1 cellular context compared by ENCODE assay signal in the genomic region with DNA sequence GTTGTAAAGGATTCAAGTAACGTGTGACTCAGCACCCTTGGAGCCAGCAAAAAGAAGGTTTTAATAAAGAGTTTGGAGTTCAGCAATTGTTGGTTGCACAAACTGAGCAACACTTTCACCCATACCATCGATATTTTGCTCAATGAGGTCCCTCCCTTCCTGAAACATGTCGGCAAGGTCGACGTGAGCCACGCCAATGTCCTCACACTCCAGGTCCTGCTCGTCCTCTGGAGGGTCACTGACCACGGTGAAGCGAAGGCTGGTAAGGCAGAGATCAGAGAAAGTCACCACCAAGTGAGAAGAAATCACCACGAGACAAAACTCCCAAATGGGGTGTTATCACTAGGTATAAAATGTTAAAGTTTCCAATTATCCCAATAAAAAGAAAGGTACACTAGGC.
TF ChIP-seq lines count a peak whose summit lies in the region.

No MANE protein-coding gene starts in this region.

TF ChIP-seq in K562, 482 proteins besides CTCF, POLR2A, EP300 and RAD21 (continued from another document):
- no peak for TF ChIP-seq VEZF1 (CRISPR knock-in tag; IDR thresholded peaks at IDR 0.05)
- TF ChIP-seq, protein P1, sequence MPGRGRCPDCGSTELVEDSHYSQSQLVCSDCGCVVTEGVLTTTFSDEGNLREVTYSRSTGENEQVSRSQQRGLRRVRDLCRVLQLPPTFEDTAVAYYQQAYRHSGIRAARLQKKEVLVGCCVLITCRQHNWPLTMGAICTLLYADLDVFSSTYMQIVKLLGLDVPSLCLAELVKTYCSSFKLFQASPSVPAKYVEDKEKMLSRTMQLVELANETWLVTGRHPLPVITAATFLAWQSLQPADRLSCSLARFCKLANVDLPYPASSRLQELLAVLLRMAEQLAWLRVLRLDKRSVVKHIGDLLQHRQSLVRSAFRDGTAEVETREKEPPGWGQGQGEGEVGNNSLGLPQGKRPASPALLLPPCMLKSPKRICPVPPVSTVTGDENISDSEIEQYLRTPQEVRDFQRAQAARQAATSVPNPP (IDR thresholded peaks at IDR 0.05; ENCODE audit: borderline replicate concordance, insufficient read depth, insufficient read length): no peak
- TF ChIP-seq KLF1 (tag; IDR thresholded peaks at IDR 0.05): no peak
- TF ChIP-seq, protein P2, sequence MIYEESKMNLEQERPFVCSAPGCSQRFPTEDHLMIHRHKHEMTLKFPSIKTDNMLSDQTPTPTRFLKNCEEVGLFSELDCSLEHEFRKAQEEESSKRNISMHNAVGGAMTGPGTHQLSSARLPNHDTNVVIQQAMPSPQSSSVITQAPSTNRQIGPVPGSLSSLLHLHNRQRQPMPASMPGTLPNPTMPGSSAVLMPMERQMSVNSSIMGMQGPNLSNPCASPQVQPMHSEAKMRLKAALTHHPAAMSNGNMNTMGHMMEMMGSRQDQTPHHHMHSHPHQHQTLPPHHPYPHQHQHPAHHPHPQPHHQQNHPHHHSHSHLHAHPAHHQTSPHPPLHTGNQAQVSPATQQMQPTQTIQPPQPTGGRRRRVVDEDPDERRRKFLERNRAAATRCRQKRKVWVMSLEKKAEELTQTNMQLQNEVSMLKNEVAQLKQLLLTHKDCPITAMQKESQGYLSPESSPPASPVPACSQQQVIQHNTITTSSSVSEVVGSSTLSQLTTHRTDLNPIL (CRISPR knock-in tag; IDR thresholded peaks at IDR 0.05): no peak
